ENCODE assay signal across 26 cellular contexts in the genomic region with DNA sequence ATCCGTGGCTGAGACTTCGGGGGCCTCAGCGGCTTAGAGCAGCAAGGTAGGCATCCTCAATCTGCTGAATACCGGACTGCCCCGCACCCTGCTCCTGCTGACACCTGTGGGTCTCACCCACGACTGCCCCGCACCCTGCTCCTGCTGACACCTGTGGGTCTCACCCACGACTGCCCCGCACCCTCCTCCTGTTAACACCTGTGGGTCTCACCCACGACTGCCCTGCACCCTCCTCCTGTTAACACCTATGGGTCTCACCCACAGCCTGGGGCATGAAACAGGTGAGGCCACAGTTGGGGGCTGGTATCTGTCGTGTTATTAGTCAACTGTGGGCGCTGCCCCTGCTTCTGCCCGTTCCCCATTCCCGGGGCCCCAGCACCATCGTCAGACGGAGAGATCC. TPM values are rescaled to one million over a fixed set of nuclear protein-coding genes. Genes with fewer than 3 reads are reported as not detected.
"Had no signal": no experiment of that assay in that cellular context is flagged by ENCODE, and none has a peak within 500 bp of the region (broad histone marks: within the 10 kb centered on the region; RNA-seq: fewer than 3 reads in every experiment).

No MANE protein-coding gene starts in this region.

- H3K27ac ChIP-seq: heart left ventricle, spleen, stomach, thoracic aorta, transverse colon had no signal

- ATAC-seq: heart left ventricle, left colon, left ventricle myocardium superior had no signal

- H3K4me3 ChIP-seq: dorsolateral prefrontal cortex, heart left ventricle, lung, spleen, stomach, thoracic aorta, transverse colon had no signal

- H3K4me1 ChIP-seq: transverse colon had no signal

- DNase-seq: cortex of kidney; dorsolateral prefrontal cortex; effector CD8-positive, alpha-beta T cell; foreskin melanocyte; heart left ventricle; hippocampal formation; left colon; left ventricle myocardium superior; mesenchymal stem cell; naive B cell; nephron progenitor cell; spleen; stimulated activated CD4-positive, alpha-beta T cell treated with anti-CD3 and anti-CD28 coated beads, Interleukin-15, amount 100 ng/mL, for 24 hours; stimulated activated CD4-positive, alpha-beta T cell treated with anti-CD3 and anti-CD28 coated beads, Interleukin-1b, Interleukin-23, amount 100 ng/mL, for 48 hours; stimulated activated CD4-positive, alpha-beta T cell treated with anti-CD3 and anti-CD28 coated beads, Interleukin-4, amount 100 ng/mL, for 24 hours; stimulated activated naive CD4-positive, alpha-beta T cell; stomach; substantia nigra; transverse colon had no signal

- H3K36me3 ChIP-seq: thoracic aorta, transverse colon had no signal

- H3K27me3 ChIP-seq: dorsolateral prefrontal cortex, heart left ventricle, spleen, stomach, transverse colon had no signal

- H3K9me3 ChIP-seq: heart left ventricle, spleen, stomach, thoracic aorta, transverse colon had no signal

RNA-seq across cellular contexts. Expression of a gene that starts 36.3 kb away (rescaled TPM):
- total RNA-seq: glomerular endothelial cell, heart left ventricle, kidney epithelial cell, left colon, left ventricle myocardium superior, lung, osteocyte, posterior vena cava, stomach, thoracic aorta, transverse colon, ureter had no signal
- polyA plus RNA-seq: heart left ventricle had no signal
